Comparison of ENCODE assay signal across 20 cellular contexts in genomic region chr1:38454749-38455441, GRCh38.
"Had no signal": no experiment of that assay in that cellular context is flagged by ENCODE, and none has a peak within 500 bp of the region (broad histone marks: within the 10 kb centered on the region; RNA-seq: fewer than 3 reads in every experiment).

No MANE protein-coding gene starts in this region.

- H3K36me3 Mint-ChIP-seq: memory B cell, naive B cell had no signal

- H3K79me2 ChIP-seq: hepatocyte had no signal

- H3K4me3 Mint-ChIP-seq: dendritic cell treated with granulocyte-macrophage colony-stimulating factor and Interleukin-4, amounts not matched to agents 40 ng/mL and 50 ng/mL, for 4 days; effector memory CD8-positive, alpha-beta T cell; memory B cell; naive B cell had no signal

- H3K4me3 ChIP-seq: esophagus squamous epithelium, hepatocyte, left ventricle myocardium inferior, lower lobe of right lung, psoas muscle, tibial artery had no signal

- H3K27me3 ChIP-seq: tibial artery had no signal

- H3K27me3 Mint-ChIP-seq: memory B cell had no signal

- H3K36me3 ChIP-seq: esophagus squamous epithelium, left ventricle myocardium inferior, lower lobe of right lung, tibial artery had no signal

- H3K27ac ChIP-seq: epithelial cell of prostate, esophagus squamous epithelium, hepatocyte, left ventricle myocardium inferior, lower lobe of right lung, psoas muscle, tibial artery had no signal

- DNase-seq: effector memory CD8-positive, alpha-beta T cell; esophagus squamous epithelium; foreskin fibroblast; head of caudate nucleus; kidney; left cardiac atrium; left ventricle myocardium inferior; lower lobe of right lung; midbrain; naive B cell; psoas muscle; small intestine; stimulated activated CD4-positive, alpha-beta T cell treated with anti-CD3 and anti-CD28 coated beads, Interleukin-2, amount 100 ng/mL, for 48 hours; stimulated activated naive CD8-positive, alpha-beta T cell treated with anti-CD3 and anti-CD28 coated beads, Interleukin-15, Interleukin-2, amounts not matched to agents 100 U/mL and 50 U/mL, for 24 hours; tibial artery had no signal

- H3K27ac Mint-ChIP-seq: dendritic cell treated with granulocyte-macrophage colony-stimulating factor and Interleukin-4, amounts not matched to agents 40 ng/mL and 50 ng/mL, for 4 days; effector memory CD8-positive, alpha-beta T cell; memory B cell had no signal

- H3K9me3 Mint-ChIP-seq: effector memory CD8-positive, alpha-beta T cell; naive B cell; nephron had no signal

- H3K4me1 ChIP-seq: esophagus squamous epithelium, left ventricle myocardium inferior, psoas muscle had no signal

- H3K4me2 ChIP-seq: hepatocyte had no signal
